18 cellular contexts compared by ENCODE assay signal in the genomic region with DNA sequence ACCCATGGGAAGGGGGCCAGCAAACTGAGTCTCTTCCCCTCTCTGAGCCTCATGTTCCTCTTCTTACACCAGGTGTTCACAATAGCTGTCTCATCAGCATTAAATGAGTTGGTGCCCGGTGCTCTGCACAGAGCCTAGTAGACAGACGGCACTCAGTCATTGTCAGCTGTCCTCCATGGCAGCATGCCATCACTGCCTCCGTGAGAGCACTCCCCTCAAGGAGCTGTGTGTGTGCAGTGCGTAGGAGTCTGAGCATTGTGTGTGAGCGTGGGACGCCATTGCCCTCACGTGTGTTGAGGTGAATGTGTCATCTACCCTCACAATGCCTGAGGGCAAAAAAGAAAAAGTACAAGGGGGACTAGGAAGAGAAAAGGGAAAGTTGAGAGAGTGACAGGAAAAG.
DNase-seq lines count a peak whose midpoint lies in the region; ATAC-seq and TF ChIP-seq lines count a peak whose summit lies in the region.
"Had no signal": no experiment of that assay in that cellular context is flagged by ENCODE, and none has a peak within 500 bp of the region (broad histone marks: within the 10 kb centered on the region; RNA-seq: fewer than 3 reads in every experiment).

No MANE protein-coding gene starts in this region.

- peak; percentile 48 for DNase-seq in DMS53 treated with DMSO at 0.1 percent for 48 hours (lab: John Stamatoyannopoulos, UW; ENCODE audit: unreplicated experiment)
- peak; percentile 66 for DNase-seq in NCI-H1694 treated with DMSO at 0.1 percent for 48 hours (lab: John Stamatoyannopoulos, UW)
- DNase-seq in RKO (ENCODE audit: low spot score): peak; percentile 7
- no peak for DNase-seq in mucosa of descending colon
- DNase-seq in D341Med (ENCODE audit: low spot score): no peak
- no peak for DNase-seq in hepatic stellate cell (ENCODE audit: low spot score)
- DNase-seq in NCI-H2227 (lab: John Stamatoyannopoulos, UW; ENCODE audit: unreplicated experiment): no peak
- DNase-seq: activated CD4-positive, alpha-beta T cell treated with anti-CD3 and anti-CD28 coated beads, Interleukin-2, amount 50 U/mL, for 4 hours; activated naive CD4-positive, alpha-beta T cell; activated T-cell treated with anti-CD3 and anti-CD28 coated beads for 4 hours; aorta; Caco-2; gastrocnemius medialis; GF-D8; left ventricle myocardium superior; NCI-H526 treated with DMSO at 0.1 percent for 48 hours; stimulated activated CD4-positive, alpha-beta T cell treated with anti-CD3 and anti-CD28 coated beads, Interleukin-4, amount 100 ng/mL, for 24 hours; T-cell had no signal

- no peaks in the 10 kb centered on the region for H3K36me3 ChIP-seq in mucosa of descending colon (ENCODE audit: low read depth)
- H3K36me3 ChIP-seq: gastrocnemius medialis had no signal

- H3K4me1 ChIP-seq in mucosa of descending colon (ENCODE audit: low read depth): no peaks in the 10 kb centered on the region
- H3K4me1 ChIP-seq: Caco-2, gastrocnemius medialis had no signal

- no peak for TF ChIP-seq CTCF in mucosa of descending colon (IDR thresholded peaks at IDR 0.05)

- peak; percentile 10 for ATAC-seq in mucosa of descending colon
- ATAC-seq: gastrocnemius medialis, left ventricle myocardium superior, T-cell had no signal

- H3K4me3 ChIP-seq in mucosa of descending colon: no peak overlapping the region
- H3K4me3 ChIP-seq: gastrocnemius medialis had no signal

- intact Hi-C loops in mucosa of descending colon (cut with DNase I, micrococcal nuclease): no loop called here

- no peaks in the 10 kb centered on the region for H3K9me3 ChIP-seq in mucosa of descending colon
- H3K9me3 ChIP-seq: Caco-2, gastrocnemius medialis had no signal

Comparison
In these comparisons a context has a peak if more than half of its experiments do, and no peak if none do; other contexts are left out.
1. DNase-seq: peak in DMS53 treated with DMSO at 0.1 percent for 48 hours (single experiment), NCI-H1694 treated with DMSO at 0.1 percent for 48 hours (single experiment) and RKO (single experiment); none in mucosa of descending colon (0 of 3), D341Med (single experiment), hepatic stellate cell (single experiment) and NCI-H2227 (single experiment).